8 cellular contexts compared by ENCODE assay signal in genomic region chr19:611506-611869, GRCh38. TPM values are rescaled to one million over a fixed set of nuclear protein-coding genes. Genes with fewer than 3 reads are reported as not detected.
A peak's percentile ranks its signal among the peaks of the same experiment; 100 is the strongest.
DNase-seq lines count a peak whose midpoint lies in the region; ATAC-seq and TF ChIP-seq lines count a peak whose summit lies in the region.

No MANE protein-coding gene starts in this region.

- H4K20me1 ChIP-seq in smooth muscle cell (ENCODE audit: low read depth): peaks cover 9% of the 10 kb centered on the region
- no peaks in the 10 kb centered on the region for H4K20me1 ChIP-seq in H9 (ENCODE audit: control insufficient read depth, insufficient read depth, insufficient read length)

- CTCF ChIA-PET in T-cell (lab: Charles Lee): no interaction called here

- H2BK20ac ChIP-seq in H9 (ENCODE audit: low read depth, low read length, poor library complexity, severe bottlenecking): no peak overlapping the region

- H3K23ac ChIP-seq in H9 (ENCODE audit: insufficient read length, low read depth, low read length): no peak overlapping the region

- no peak overlapping the region for H2AK5ac ChIP-seq in H9 (ENCODE audit: insufficient read length, low read length)

- no peaks in the 10 kb centered on the region for H3K9me3 ChIP-seq in smooth muscle cell (replicated peaks; ENCODE audit: low read depth)
- H3K9me3 ChIP-seq in testis: no peaks in the 10 kb centered on the region
- H3K9me3 ChIP-seq in H9 (ENCODE audit: control insufficient read depth, low read depth, low read length): no peaks in the 10 kb centered on the region

- no peak overlapping the region for H3K56ac ChIP-seq in H9 (ENCODE audit: insufficient read length, low read depth, low read length)

- in situ Hi-C loops in Caki2 (cut with HindIII; ENCODE audit: low pct_unique_long_range_greater_than_20kb, low sequenced_read_pairs) (no loop called here), astrocyte of the spinal cord (cut with HindIII; ENCODE audit: low sequenced_read_pairs) (no loop called here)

- no peak overlapping the region for H2BK120ac ChIP-seq in H9 (ENCODE audit: low read depth, low read length, poor library complexity, severe bottlenecking)

- H2AFZ ChIP-seq in smooth muscle cell (ENCODE audit: low read depth) (no peak overlapping the region), H9 (ENCODE audit: low read length) (no peak overlapping the region)

- H3K36me3 Mint-ChIP-seq in T-cell (peaks cover 8% of the 10 kb centered on the region), H9 (ENCODE audit: insufficient read depth in 1 of 3, low read depth in 3 of 3) (peaks cover 18 to 35% (median 28%) of the 10 kb centered on the region in 3 experiments)

- H3K9me3 Mint-ChIP-seq in T-cell (no peaks in the 10 kb centered on the region), H9 (no peaks in the 10 kb centered on the region)

- H3K79me1 ChIP-seq in H9 (ENCODE audit: insufficient read depth, low read depth, low read length, poor library complexity, severe bottlenecking): no peaks in the 10 kb centered on the region

- H3K4me3 Mint-ChIP-seq in T-cell (peak overlapping the region; percentile 89 to 98 (median 95)), H9 (no peak overlapping the region)

- H3T11ph ChIP-seq in H9 (ENCODE audit: low read length): no peak overlapping the region

- no peak overlapping the region; the same call in 1 of the 2 replicates for H3K14ac ChIP-seq in H9 (ENCODE audit: insufficient read depth, low read length)

- H3K27ac ChIP-seq in smooth muscle cell (ENCODE audit: low read depth) (peak overlapping the region; percentile 22), testis (peak overlapping the region in 1 of 2 donors; percentile 63), H9 (ENCODE audit: insufficient read length, low read depth, low read length) (no peak overlapping the region)

- H3K4me2 ChIP-seq in smooth muscle cell (no peak overlapping the region), H9 (ENCODE audit: insufficient read depth, insufficient read length, low read length) (no peak overlapping the region)

- no peak overlapping the region for H4K91ac ChIP-seq in H9 (ENCODE audit: insufficient read length, low read depth, low read length)

- H3K27me3 Mint-ChIP-seq in T-cell: no peaks in the 10 kb centered on the region
- no peaks in the 10 kb centered on the region for H3K27me3 Mint-ChIP-seq in H9 (ENCODE audit: low read depth)

- peak overlapping the region; percentile 93 to 98 for H3K27ac Mint-ChIP-seq in T-cell
- H3K27ac Mint-ChIP-seq in H9: peak overlapping the region in 1 of 3 experiments; percentile 63; a peak in 1 of 7 replicates

- no peak overlapping the region for H2BK12ac ChIP-seq in H9 (ENCODE audit: insufficient read length, low read depth, low read length)

- 44% methylated on average over 12 of the region's 12 CpGs for WGBS in smooth muscle cell (ENCODE audit: low lambda C conversion rate)
- 57 to 60% methylated on average over 12 of the region's 12 CpGs for WGBS in testis, 2 donors
- WGBS in H9 (ENCODE audit: extremely low coverage, insufficient read length, low lambda C conversion rate): no CpG with 5 or more reads among the region's 12 CpGs

- no peak for TF ChIP-seq POLR2A in testis (IDR thresholded peaks at IDR 0.05)

- H3K4me3 ChIP-seq in astrocyte of the spinal cord (ENCODE audit: low read depth, low read length) (no peak overlapping the region), smooth muscle cell (no peak overlapping the region), testis (no peak overlapping the region)

- no peak overlapping the region for H2BK5ac ChIP-seq in H9 (ENCODE audit: insufficient read length, low read length)

- H4K5ac ChIP-seq in H9 (ENCODE audit: insufficient read length, low read depth, low read length): no peak overlapping the region

- intact Hi-C loops in testis (cut with DNase I; ENCODE audit: low total_unique reads): no loop called here

- H3K18ac ChIP-seq in H9 (ENCODE audit: insufficient read length, low read depth, low read length): no peak overlapping the region

- H3K79me2 ChIP-seq in smooth muscle cell (ENCODE audit: low read depth): no peaks in the 10 kb centered on the region
- no peaks in the 10 kb centered on the region for H3K79me2 ChIP-seq in H9 (ENCODE audit: insufficient read depth, low read length)

- no peak overlapping the region for H4K8ac ChIP-seq in H9 (replicated peaks; ENCODE audit: insufficient read length, low read depth, low read length)

- no peaks in the 10 kb centered on the region for H3K4me1 ChIP-seq in smooth muscle cell (ENCODE audit: low read depth)
- peaks cover 17% of the 10 kb centered on the region for H3K4me1 ChIP-seq in testis
- H3K4me1 ChIP-seq in H9 (ENCODE audit: insufficient read depth, low read length): no peaks in the 10 kb centered on the region

- no peak overlapping the region for H3K4ac ChIP-seq in H9 (ENCODE audit: low read depth, low read length)

- no peak for TF ChIP-seq CTCF in astrocyte of the spinal cord (IDR thresholded peaks at IDR 0.05; ENCODE audit: low read depth, low read length)
- TF ChIP-seq CTCF in smooth muscle cell (IDR thresholded peaks at IDR 0.05; ENCODE audit: borderline replicate concordance, insufficient read depth, poor library complexity, severe bottlenecking): no peak
- no peak for TF ChIP-seq CTCF in testis (IDR thresholded peaks at IDR 0.05)
- TF ChIP-seq CTCF in H9 (conservative IDR thresholded peaks at IDR 0.05): no peak

- POLR2A ChIA-PET in T-cell (lab: Charles Lee): no interaction called here

- H3K9ac ChIP-seq in smooth muscle cell (ENCODE audit: low read depth) (no peak overlapping the region), H9 (ENCODE audit: extremely low read depth, insufficient read length, low read length) (no peak overlapping the region)

- H3K4me1 Mint-ChIP-seq in T-cell (peaks cover 20 to 25% (median 25%) of the 10 kb centered on the region in 3 donors), H9 (peaks cover 3 to 4% of the 10 kb centered on the region in 2 experiments; a peak in 1 of 4 replicates)

- H3F3A ChIP-seq in smooth muscle cell (ENCODE audit: low read depth): no peaks in the 10 kb centered on the region

- DNase-seq in Caki2 (ENCODE audit: low read depth): peak; percentile 68
- DNase-seq in T-cell: peak in 18 of 34 experiments; percentile 12 to 58 (median 38)
- peak; percentile 98 for DNase-seq in astrocyte of the spinal cord (ENCODE audit: low read depth, low spot score)
- no peak for DNase-seq in smooth muscle cell (lab: John Stamatoyannopoulos, UW; ENCODE audit: unreplicated experiment)
- DNase-seq in inferior parietal cortex (ENCODE audit: extremely low spot score): no peak
- DNase-seq in testis: no peak
- DNase-seq in H9: no peak

- ATAC-seq in T-cell (replicated peaks in 1 of 4): peak; percentile 2 to 7 (median 4)
- ATAC-seq in GM21737 (IDR thresholded peaks at IDR 0.05; ENCODE audit: unreplicated experiment): no peak

- no peaks in the 10 kb centered on the region for H3K23me2 ChIP-seq in H9 (ENCODE audit: insufficient read length, low read depth, low read length, poor library complexity, severe bottlenecking)

- H2BK15ac ChIP-seq in H9 (ENCODE audit: low read depth, low read length): no peak overlapping the region

- H3K36me3 ChIP-seq in smooth muscle cell (ENCODE audit: low read depth) (no peaks in the 10 kb centered on the region), testis (ENCODE audit: low read depth, missing control alignments) (no peaks in the 10 kb centered on the region)

- H3K27me3 ChIP-seq in smooth muscle cell (ENCODE audit: low read depth): no peaks in the 10 kb centered on the region
- H3K27me3 ChIP-seq in testis: no peaks in the 10 kb centered on the region
- no peaks in the 10 kb centered on the region for H3K27me3 ChIP-seq in H9 (ENCODE audit: insufficient read depth, low read length)

RNA-seq across cellular contexts. Expression of gene HCN2, which starts 21.8 kb away (rescaled TPM):
- 2.1 and 3.2 TPM in 2 replicates for total RNA-seq in Caki2 (2014; rRNA removed; shearing (Covaris generic); ENCODE audit: low replicate concordance)
- 1 to 10 TPM in 4 of 5 donors, under 1 TPM in 1; 0.93 to 4.4 (median 3.6) TPM for total RNA-seq in T-cell
- 0.27 and 0.81 TPM in 2 replicates for total RNA-seq in smooth muscle cell
- polyA plus RNA-seq in smooth muscle cell: 0.12 and 0.49 TPM in 2 replicates
- 10 to 100 TPM in 1 of 2 donors, 1 to 10 TPM in 1; 6.6 to 12.4 TPM for total RNA-seq in testis
- 5.5 TPM for polyA plus RNA-seq in testis (ENCODE audit: insufficient read depth, low read depth, low replicate concordance)
- 3.7 and 4.1 TPM in 2 replicates for total RNA-seq in H9 (2021)

RNA-seq across cellular contexts. Expression of gene POLRMT, which starts 21.8 kb away (rescaled TPM):
- 30.4 and 40.5 TPM in 2 replicates for total RNA-seq in Caki2 (2014; rRNA removed; shearing (Covaris generic); ENCODE audit: low replicate concordance)
- total RNA-seq in T-cell (100 to 1,000 TPM in 3 of 5 donors, 10 to 100 TPM in 2; 61.3 to 118 (median 103) TPM), smooth muscle cell (15.2 and 23.8 TPM in 2 replicates), testis (100 to 1,000 TPM; 116 to 137 TPM), H9 (2021) (101 and 104 TPM in 2 replicates)
- polyA plus RNA-seq in smooth muscle cell (65.3 and 74.2 TPM in 2 replicates), testis (ENCODE audit: insufficient read depth, low read depth, low replicate concordance) (178 TPM)

RNA-seq across cellular contexts. Expression of gene FGF22, which starts 28.2 kb away (rescaled TPM):
- not detected in 2 replicates for total RNA-seq in Caki2 (2014; rRNA removed; shearing (Covaris generic); ENCODE audit: low replicate concordance)
- 1 to 10 TPM in 3 of 5 donors, under 1 TPM in 2; 0.35 to 3.9 (median 2.8) TPM for total RNA-seq in T-cell
- total RNA-seq in smooth muscle cell: not detected in 2 replicates
- 0.18 TPM in 2 replicates for polyA plus RNA-seq in smooth muscle cell
- 1 to 10 TPM; 1.8 to 3.1 TPM for total RNA-seq in testis
- 2.6 TPM for polyA plus RNA-seq in testis (ENCODE audit: insufficient read depth, low read depth, low replicate concordance)
- total RNA-seq in H9 (2021): 0.72 and 0.99 TPM in 2 replicates

RNA-seq across cellular contexts. Expression of gene BSG, which starts 39.1 kb away (rescaled TPM):
- total RNA-seq in Caki2 (2014; rRNA removed; shearing (Covaris generic); ENCODE audit: low replicate concordance): 255 and 330 TPM in 2 replicates
- 100 to 1,000 TPM in 4 of 5 donors, 10 to 100 TPM in 1; 89.3 to 165 (median 152) TPM for total RNA-seq in T-cell
- total RNA-seq in smooth muscle cell: 431 and 469 TPM in 2 replicates
- polyA plus RNA-seq in smooth muscle cell: 971 and 1,057 TPM in 2 replicates
- total RNA-seq in testis: 1,000 to 10,000 TPM; 1,391 to 1,458 TPM
- polyA plus RNA-seq in testis (ENCODE audit: insufficient read depth, low read depth, low replicate concordance): 870 TPM
- 715 and 719 TPM in 2 replicates for total RNA-seq in H9 (2021)

RNA-seq across cellular contexts. Expression of gene RNF126, which starts 51.5 kb away (rescaled TPM):
- total RNA-seq in Caki2 (2014; rRNA removed; shearing (Covaris generic); ENCODE audit: low replicate concordance): 21.3 and 30.9 TPM in 2 replicates
- total RNA-seq in T-cell: 100 to 1,000 TPM in 4 of 5 donors, 10 to 100 TPM in 1; 98.8 to 139 (median 118) TPM
- 19.8 and 24.6 TPM in 2 replicates for total RNA-seq in smooth muscle cell
- 55.7 and 60.4 TPM in 2 replicates for polyA plus RNA-seq in smooth muscle cell
- 100 to 1,000 TPM; 148 to 158 TPM for total RNA-seq in testis
- 107 TPM for polyA plus RNA-seq in testis (ENCODE audit: insufficient read depth, low read depth, low replicate concordance)
- 78.0 and 81.9 TPM in 2 replicates for total RNA-seq in H9 (2021)

Comparison
In these comparisons a context has a peak if more than half of its experiments do, and no peak if none do; other contexts are left out.
1. DNase-seq: peak in Caki2 (single experiment), T-cell (18 of 34) and astrocyte of the spinal cord (single experiment); none in smooth muscle cell (single experiment), inferior parietal cortex (single experiment), testis (single experiment) and H9 (single experiment).
2. H3K4me3 Mint-ChIP-seq: peak in T-cell (3 of 3); none in H9 (0 of 2).